Comparison of ENCODE assay signal across 13 cellular contexts in genomic region chr17:41775394-41776226, GRCh38. TPM values are rescaled to one million over a fixed set of nuclear protein-coding genes. Genes with fewer than 3 reads are reported as not detected.
DNase-seq lines count a peak whose midpoint lies in the region; ATAC-seq and TF ChIP-seq lines count a peak whose summit lies in the region.
"Had no signal": no experiment of that assay in that cellular context is flagged by ENCODE, and none has a peak within 500 bp of the region (broad histone marks: within the 10 kb centered on the region; RNA-seq: fewer than 3 reads in every experiment).

No MANE protein-coding gene starts in this region.

- H3K4me2 ChIP-seq in BLaER1 treated with 17β-estradiol and CSF1 and Interleukin-3, amounts not matched to agents 10 nM and 100 nM, result peak overlapping the region; percentile 68 to 99 (median 90)

- H3K27ac Mint-ChIP-seq in osteocyte (ENCODE audit: unreplicated experiment), result peak overlapping the region; percentile 44

- H3K4me3 ChIP-seq in BLaER1 treated with 17β-estradiol and CSF1 and Interleukin-3, amounts not matched to agents 10 nM and 100 nM, result no peak overlapping the region; a peak in 1 of 20 replicates
- H3K4me3 ChIP-seq in right atrium auricular region, result no peak overlapping the region
- H3K4me3 ChIP-seq in WERI-Rb-1 (ENCODE audit: low read depth, low read length), result no peak overlapping the region
- H3K4me3 ChIP-seq: GM12878 had no signal

- peak overlapping the region in 9 of 11 experiments; percentile 8 to 65 (median 52); a peak in 15 of 22 replicates for H3K27ac ChIP-seq in BLaER1 treated with 17β-estradiol and CSF1 and Interleukin-3, amounts not matched to agents 10 nM and 100 nM
- H3K27ac ChIP-seq in right atrium auricular region (peak overlapping the region; percentile 97), WERI-Rb-1 (no peak overlapping the region)

- no peak overlapping the region for H3K4me3 Mint-ChIP-seq in osteocyte (ENCODE audit: unreplicated experiment)

- peaks cover 42 to 66% (median 57%) of the 10 kb centered on the region in 11 experiments for H3K36me3 ChIP-seq in BLaER1 treated with 17β-estradiol and CSF1 and Interleukin-3, amounts not matched to agents 10 nM and 100 nM
- H3K36me3 ChIP-seq in right atrium auricular region, result peaks cover 24% of the 10 kb centered on the region
- peaks cover 31% of the 10 kb centered on the region for H3K36me3 ChIP-seq in WERI-Rb-1

- no peaks in the 10 kb centered on the region for H3K9me3 ChIP-seq in BLaER1 treated with 17β-estradiol and CSF1 and Interleukin-3, amounts not matched to agents 10 nM and 100 nM (replicated peaks in 1 of 11)
- H3K9me3 ChIP-seq in right atrium auricular region (no peaks in the 10 kb centered on the region), WERI-Rb-1 (ENCODE audit: severe bottlenecking) (no peaks in the 10 kb centered on the region)

- H4K20me1 ChIP-seq in BLaER1 treated with 17β-estradiol and CSF1 and Interleukin-3, amounts not matched to agents 10 nM and 100 nM, result peaks cover 88 to 100% (median 95%) of the 10 kb centered on the region in 11 experiments

- H3K9me3 Mint-ChIP-seq in osteocyte (ENCODE audit: unreplicated experiment), result no peaks in the 10 kb centered on the region

- no peaks in the 10 kb centered on the region for H3K27me3 ChIP-seq in BLaER1 treated with 17β-estradiol and CSF1 and Interleukin-3, amounts not matched to agents 10 nM and 100 nM
- H3K27me3 ChIP-seq in right atrium auricular region (no peaks in the 10 kb centered on the region), WERI-Rb-1 (ENCODE audit: insufficient read depth, low read depth, severe bottlenecking) (no peaks in the 10 kb centered on the region)

- H3K36me3 Mint-ChIP-seq in osteocyte (ENCODE audit: unreplicated experiment), result peaks cover 10% of the 10 kb centered on the region

- TF ChIP-seq CTCF in right atrium auricular region (IDR thresholded peaks at IDR 0.05) (no peak), osteocyte (IDR thresholded peaks at IDR 0.05) (no peak), WERI-Rb-1 (IDR thresholded peaks at IDR 0.05; ENCODE audit: low read depth, low read length) (no peak)

- DNase-seq in anterior cingulate cortex (lab: John Stamatoyannopoulos, UW), result peak in 41 of 58 donors; percentile 11 to 87 (median 51)
- no peak for DNase-seq in right atrium auricular region (ENCODE audit: low spot score)
- no peak for DNase-seq in osteocyte (ENCODE audit: extremely low spot score, unreplicated experiment)
- DNase-seq in SK-N-DZ (ENCODE audit: low spot score), result no peak
- no peak for DNase-seq in WERI-Rb-1
- DNase-seq: activated CD4-positive, CD25-positive, alpha-beta regulatory T cell; aorta; left cardiac atrium; NCI-H69 had no signal

- peaks cover 63% of the 10 kb centered on the region for H3K4me1 Mint-ChIP-seq in osteocyte (ENCODE audit: unreplicated experiment)

- no peaks in the 10 kb centered on the region for H3K27me3 Mint-ChIP-seq in osteocyte (ENCODE audit: unreplicated experiment)

- H3K4me1 ChIP-seq in BLaER1 treated with 17β-estradiol and CSF1 and Interleukin-3, amounts not matched to agents 10 nM and 100 nM, result peaks cover 82 to 93% (median 90%) of the 10 kb centered on the region in 10 experiments
- peaks cover 0 to 84% of the 10 kb centered on the region in 2 donors for H3K4me1 ChIP-seq in right atrium auricular region

- ATAC-seq in GM19455 (IDR thresholded peaks at IDR 0.05; ENCODE audit: unreplicated experiment) (no peak), GM19467 (IDR thresholded peaks at IDR 0.05; ENCODE audit: unreplicated experiment) (no peak)
- ATAC-seq: GM12878 had no signal

- H3K9ac ChIP-seq in BLaER1 treated with 17β-estradiol and CSF1 and Interleukin-3, amounts not matched to agents 10 nM and 100 nM, result peak overlapping the region; percentile 12 to 64 (median 50); a peak in 15 of 22 replicates

RNA-seq across cellular contexts. Expression of gene JUP, which starts 10.9 kb away (rescaled TPM):
- 100 to 1,000 TPM; 234 to 256 TPM for total RNA-seq in right atrium auricular region
- total RNA-seq in osteocyte, result 79.8 and 92.6 TPM in 2 replicates
- 64.7 and 70.1 TPM in 2 replicates for polyA plus RNA-seq in SK-N-DZ (2014; cell fraction: cytosol; rRNA removed)
- 33.6 and 34.5 TPM in 2 replicates for polyA plus RNA-seq in SK-N-DZ (2014; cell fraction: nucleus; rRNA removed)

RNA-seq across cellular contexts. Expression of gene P3H4, which starts 36.1 kb away (rescaled TPM):
- total RNA-seq in right atrium auricular region (10 to 100 TPM; 15.4 to 16.2 TPM), osteocyte (67.8 and 72.8 TPM in 2 replicates)
- 52.8 and 71.4 TPM in 2 replicates for polyA plus RNA-seq in SK-N-DZ (2014; cell fraction: cytosol; rRNA removed)
- 25.9 and 29.5 TPM in 2 replicates for polyA plus RNA-seq in SK-N-DZ (2014; cell fraction: nucleus; rRNA removed)

RNA-seq across cellular contexts. Expression of gene FKBP10, which starts 37.2 kb away (rescaled TPM):
- total RNA-seq in right atrium auricular region (10 to 100 TPM; 24.7 to 35.1 TPM), osteocyte (408 and 426 TPM in 2 replicates)
- polyA plus RNA-seq in SK-N-DZ (2014; cell fraction: cytosol; rRNA removed), result 187 and 210 TPM in 2 replicates
- 724 and 744 TPM in 2 replicates for polyA plus RNA-seq in SK-N-DZ (2014; cell fraction: nucleus; rRNA removed)

RNA-seq across cellular contexts. Expression of gene HAP1, which starts 41.2 kb away (rescaled TPM):
- under 1 TPM in 1 of 2 donors, not detected in 1; 0.08 TPM for total RNA-seq in right atrium auricular region
- total RNA-seq in osteocyte, result 0.11 and 0.24 TPM in 2 replicates
- polyA plus RNA-seq in SK-N-DZ (2014; cell fraction: cytosol; rRNA removed), result 0.02 and 0.29 TPM in 2 replicates
- polyA plus RNA-seq in SK-N-DZ (2014; cell fraction: nucleus; rRNA removed), result 0.22 and 0.57 TPM in 2 replicates
- total RNA-seq: GM12878, left cardiac atrium had no signal
- polyA plus RNA-seq: aorta, GM12878 had no signal

Comparison
In these comparisons a context has a peak if more than half of its experiments do, and no peak if none do; other contexts are left out.
1. DNase-seq: peak in anterior cingulate cortex (41 of 58); none in right atrium auricular region (single experiment), osteocyte (single experiment), SK-N-DZ (single experiment) and WERI-Rb-1 (single experiment).
2. RNA of gene FKBP10, which starts 37.2 kb away (total RNA-seq): 408 to 426 TPM in osteocyte; 24.7 to 35.1 TPM in right atrium auricular region; every median in the first group is over 10 times any median in the second.